In the genomic region with DNA sequence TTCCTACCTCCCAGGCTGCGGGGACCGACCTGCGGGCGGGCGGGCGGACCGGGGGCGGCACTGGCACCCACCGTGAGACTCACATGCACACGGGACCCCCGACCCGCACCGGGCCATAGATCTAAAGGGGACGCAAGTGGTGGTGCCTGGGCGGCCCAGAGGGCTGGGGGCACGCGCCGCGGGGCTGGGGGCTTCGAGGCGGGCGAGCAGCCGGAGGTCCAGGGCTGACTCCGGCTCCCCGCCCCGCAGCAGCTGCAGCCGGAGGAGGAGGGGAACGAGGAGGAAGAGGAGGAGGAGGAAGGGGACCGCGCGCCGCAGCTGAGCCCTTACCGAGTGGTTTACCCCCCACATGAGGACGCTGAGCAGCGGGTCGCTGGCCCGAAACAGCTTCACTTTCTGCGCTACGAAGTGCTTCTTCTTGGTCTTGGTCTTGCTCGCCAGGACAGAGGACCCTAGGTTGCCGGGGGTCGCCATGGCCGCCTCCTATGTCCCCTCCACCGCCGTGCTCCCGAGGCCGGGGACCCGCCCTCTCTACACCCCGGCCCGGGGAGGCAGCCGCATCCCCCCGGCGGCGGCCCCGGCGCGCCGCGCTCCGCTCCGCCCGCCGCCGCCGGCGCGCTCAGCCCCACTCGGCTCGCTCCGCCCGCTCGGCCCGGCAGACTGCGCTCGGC, we compare ENCODE assay signal across 7 cellular contexts. TPM values are rescaled to one million over a fixed set of nuclear protein-coding genes. Genes with fewer than 3 reads are reported as not detected.
DNase-seq lines count a peak whose midpoint lies in the region; ATAC-seq and TF ChIP-seq lines count a peak whose summit lies in the region.

No MANE protein-coding gene starts in this region.

- peak overlapping the region; percentile 100 for H3K4me2 ChIP-seq in smooth muscle cell

- H3K9me3 ChIP-seq in Peyer's patch, result no peaks in the 10 kb centered on the region
- H3K9me3 ChIP-seq in smooth muscle cell (replicated peaks; ENCODE audit: low read depth), result no peaks in the 10 kb centered on the region

- TF ChIP-seq POLR2A in GM18951 (IDR thresholded peaks at IDR 0.05; ENCODE audit: extremely low read depth, insufficient read depth, insufficient read length) (peak; percentile 91), Peyer's patch (IDR thresholded peaks at IDR 0.05) (peak in 1 of 2 donors; percentile 52)

- H3K36me3 ChIP-seq in Peyer's patch, result no peaks in the 10 kb centered on the region
- H3K36me3 ChIP-seq in smooth muscle cell (ENCODE audit: low read depth), result no peaks in the 10 kb centered on the region

- H3K27me3 ChIP-seq in Peyer's patch (no peaks in the 10 kb centered on the region), smooth muscle cell (ENCODE audit: low read depth) (no peaks in the 10 kb centered on the region)

- H3K27ac ChIP-seq in Peyer's patch (peak overlapping the region; percentile 80 to 95 (median 90)), smooth muscle cell (ENCODE audit: low read depth) (no peak overlapping the region)

- H3F3A ChIP-seq in smooth muscle cell (ENCODE audit: low read depth), result no peaks in the 10 kb centered on the region

- H3K4me1 Mint-ChIP-seq in activated naive CD8-positive, alpha-beta T cell treated with anti-CD3 and anti-CD28 coated beads, Interleukin-2, amount 50 U/mL, for 24 hours, result peaks cover 40% of the 10 kb centered on the region

- H4K20me1 ChIP-seq in smooth muscle cell (ENCODE audit: low read depth), result peaks cover 38% of the 10 kb centered on the region

- peaks cover 48% of the 10 kb centered on the region for H3K79me2 ChIP-seq in smooth muscle cell (ENCODE audit: low read depth)

- H3K9me3 Mint-ChIP-seq in activated naive CD8-positive, alpha-beta T cell treated with anti-CD3 and anti-CD28 coated beads, Interleukin-2, amount 50 U/mL, for 24 hours, result no peaks in the 10 kb centered on the region

- H3K4me1 ChIP-seq in Peyer's patch, result peaks cover 0 to 19% (median 11%) of the 10 kb centered on the region in 4 donors
- peaks cover 12% of the 10 kb centered on the region for H3K4me1 ChIP-seq in smooth muscle cell (ENCODE audit: low read depth)

- H3K4me3 Mint-ChIP-seq in activated naive CD8-positive, alpha-beta T cell treated with anti-CD3 and anti-CD28 coated beads, Interleukin-2, amount 50 U/mL, for 24 hours, result peak overlapping the region; percentile 88

- H3K27me3 Mint-ChIP-seq in activated naive CD8-positive, alpha-beta T cell treated with anti-CD3 and anti-CD28 coated beads, Interleukin-2, amount 50 U/mL, for 24 hours, result no peaks in the 10 kb centered on the region

- ATAC-seq in HG03025 (IDR thresholded peaks at IDR 0.05; ENCODE audit: low FRiP score, unreplicated experiment), result peak; percentile 29
- peak; percentile 5 for ATAC-seq in activated naive CD8-positive, alpha-beta T cell treated with anti-CD3 and anti-CD28 coated beads, Interleukin-2, amount 50 U/mL, for 24 hours

- H3K27ac Mint-ChIP-seq in activated naive CD8-positive, alpha-beta T cell treated with anti-CD3 and anti-CD28 coated beads, Interleukin-2, amount 50 U/mL, for 24 hours, result peak overlapping the region; percentile 56

- DNase-seq in Peyer's patch, result peak in 2 of 3 donors; percentile 40 to 71
- peak; percentile 46 for DNase-seq in activated naive CD8-positive, alpha-beta T cell treated with anti-CD3 and anti-CD28 coated beads, Interleukin-2, amount 50 U/mL, for 24 hours
- no peak for DNase-seq in smooth muscle cell (lab: John Stamatoyannopoulos, UW; ENCODE audit: unreplicated experiment)
- DNase-seq in NCI-H187 treated with DMSO at 0.1 percent for 48 hours (lab: John Stamatoyannopoulos, UW), result no peak

- in situ Hi-C loops in GM18951 (cut with MboI; ENCODE audit: low sequenced_read_pairs, unreplicated experiment), result no loop called here

- 1% methylated on average over 37 of the region's 75 CpGs for WGBS in smooth muscle cell (ENCODE audit: low lambda C conversion rate)

- peak overlapping the region; percentile 34 for H3K9ac ChIP-seq in smooth muscle cell (ENCODE audit: low read depth)

- H2AFZ ChIP-seq in smooth muscle cell (ENCODE audit: low read depth), result peak overlapping the region; percentile 89

- H3K4me3 ChIP-seq in Peyer's patch, result peak overlapping the region; percentile 79 to 96 (median 89)
- H3K4me3 ChIP-seq in iPS-11a (ENCODE audit: low read depth, low read length), result peak overlapping the region; percentile 96
- peak overlapping the region; percentile 93 for H3K4me3 ChIP-seq in smooth muscle cell

- H3K36me3 Mint-ChIP-seq in activated naive CD8-positive, alpha-beta T cell treated with anti-CD3 and anti-CD28 coated beads, Interleukin-2, amount 50 U/mL, for 24 hours (ENCODE audit: low read depth), result peaks cover 3% of the 10 kb centered on the region

- TF ChIP-seq CTCF in Peyer's patch (IDR thresholded peaks at IDR 0.05), result no peak
- no peak for TF ChIP-seq CTCF in smooth muscle cell (IDR thresholded peaks at IDR 0.05; ENCODE audit: borderline replicate concordance, insufficient read depth, poor library complexity, severe bottlenecking)

RNA-seq across cellular contexts. Expression of a gene that starts 0.4 kb away (rescaled TPM):
- total RNA-seq in Peyer's patch (10 to 100 TPM in 2 of 4 donors, 1 to 10 TPM in 2; 6.8 to 34.7 (median 15.4) TPM), smooth muscle cell (8.9 and 13.7 TPM in 2 replicates)
- 7.5 and 7.9 TPM in 2 replicates for polyA plus RNA-seq in smooth muscle cell

Comparison
In these comparisons a context has a peak if more than half of its experiments do, and no peak if none do; other contexts are left out.
1. DNase-seq: peak in Peyer's patch (2 of 3) and activated naive CD8-positive, alpha-beta T cell treated with anti-CD3 and anti-CD28 coated beads, Interleukin-2, amount 50 U/mL, for 24 hours (single experiment); none in smooth muscle cell (single experiment) and NCI-H187 treated with DMSO at 0.1 percent for 48 hours (single experiment).
2. Peak in every context shown above with its lines, with median percentiles within 50 percentile points of each other: H3K4me3 ChIP-seq.